Comparison of ENCODE assay signal across 1 cellular context in genomic region chr2:218398437-218399390, GRCh38.
TF ChIP-seq lines count a peak whose summit lies in the region.

No MANE protein-coding gene starts in this region.

TF ChIP-seq in HepG2, 621 proteins besides CTCF, POLR2A, EP300 and RAD21 (continued from another document and continues in another):
- TF ChIP-seq HOMEZ (CRISPR knock-in tag; IDR thresholded peaks at IDR 0.05; ENCODE audit: low read depth) (no peak), STAT5B (CRISPR knock-in tag; IDR thresholded peaks at IDR 0.05) (no peak), CHCHD3 (CRISPR knock-in tag; IDR thresholded peaks at IDR 0.05) (peak; percentile 43; the same call in 1 of the 2 replicates), ATRX (CRISPR knock-in tag; IDR thresholded peaks at IDR 0.05; ENCODE audit: borderline replicate concordance) (no peak), RFX3 (CRISPR knock-in tag; IDR thresholded peaks at IDR 0.05) (no peak), FOXA1 (IDR thresholded peaks at IDR 0.05) (no peak), FOXA1 (CRISPR knock-in tag; IDR thresholded peaks at IDR 0.05) (no peak), ZBTB7B (CRISPR knock-in tag; IDR thresholded peaks at IDR 0.05) (no peak; the same call in 1 of the 2 replicates), HMG20B (CRISPR knock-in tag; conservative IDR thresholded peaks at IDR 0.05) (no peak; the same call in 1 of the 2 replicates), ZKSCAN8 (CRISPR knock-in tag; IDR thresholded peaks at IDR 0.05; ENCODE audit: borderline replicate concordance) (no peak), ZNF567 (CRISPR knock-in tag; IDR thresholded peaks at IDR 0.05; ENCODE audit: borderline replicate concordance) (no peak), MLLT10 (CRISPR knock-in tag; IDR thresholded peaks at IDR 0.05) (no peak), SNAI1 (CRISPR knock-in tag; IDR thresholded peaks at IDR 0.05; ENCODE audit: borderline replicate concordance) (peak; percentile 67; the same call in 1 of the 2 replicates), UBTF (CRISPR knock-in tag; IDR thresholded peaks at IDR 0.05) (no peak; the same call in none of the 2 replicates), MEF2D (CRISPR knock-in tag; IDR thresholded peaks at IDR 0.05) (peak; percentile 57; the same call in 1 of the 2 replicates), ASH2L (IDR thresholded peaks at IDR 0.05; ENCODE audit: insufficient read length, low read depth, low read length) (no peak), HCFC1 (IDR thresholded peaks at IDR 0.05; ENCODE audit: low read depth, low read length) (no peak), ZNF24 (IDR thresholded peaks at IDR 0.05) (peak; percentile 12; the same call in 1 of the 2 replicates), ZNF543 (CRISPR knock-in tag; IDR thresholded peaks at IDR 0.05) (0 out of 2 replicates have a peak, but pooled peaks have one; percentile 51), YY1 (IDR thresholded peaks at IDR 0.05; ENCODE audit: insufficient read depth, insufficient replicate concordance, low read depth, low read length) (peak; percentile 55), ADNP (CRISPR knock-in tag; IDR thresholded peaks at IDR 0.05) (no peak), ZNF619 (CRISPR knock-in tag; IDR thresholded peaks at IDR 0.05) (no peak), MAFF (IDR thresholded peaks at IDR 0.05; ENCODE audit: low read depth, low read length) (no peak), JUND (CRISPR knock-in tag; IDR thresholded peaks at IDR 0.05) (no peak), ZNF18 (CRISPR knock-in tag; IDR thresholded peaks at IDR 0.05; ENCODE audit: insufficient replicate concordance) (peak; percentile 74), ZNF607 (CRISPR knock-in tag; IDR thresholded peaks at IDR 0.05; ENCODE audit: borderline replicate concordance) (0 out of 2 replicates have a peak, but pooled peaks have one; percentile 4), ZNF660 (CRISPR knock-in tag; IDR thresholded peaks at IDR 0.05; ENCODE audit: borderline replicate concordance, low read depth) (no peak), MAFK (conservative IDR thresholded peaks at IDR 0.05 in 1 of 2, IDR thresholded peaks at IDR 0.05 in 1 of 2; ENCODE audit: low read length in 2 of 2) (no peak), ZNF253 (CRISPR knock-in tag; IDR thresholded peaks at IDR 0.05; ENCODE audit: borderline replicate concordance) (no peak; the same call in 1 of the 2 replicates), ZFX (CRISPR knock-in tag; IDR thresholded peaks at IDR 0.05; ENCODE audit: low read depth) (peak; percentile 54; the same call in 1 of the 2 replicates), ZNF362 (CRISPR knock-in tag; IDR thresholded peaks at IDR 0.05; ENCODE audit: borderline replicate concordance) (no peak; the same call in 1 of the 2 replicates), REXO4 (CRISPR knock-in tag; IDR thresholded peaks at IDR 0.05; ENCODE audit: borderline replicate concordance) (no peak), AGO1 (IDR thresholded peaks at IDR 0.05; ENCODE audit: low read depth, low read length, poor library complexity, severe bottlenecking) (peak; percentile 93), GABPB1 (CRISPR knock-in tag; IDR thresholded peaks at IDR 0.05) (peak; percentile 41; the same call in 1 of the 2 replicates), MAFG (CRISPR knock-in tag; IDR thresholded peaks at IDR 0.05) (no peak), PLRG1 (conservative IDR thresholded peaks at IDR 0.05) (no peak), ELF3 (CRISPR knock-in tag; IDR thresholded peaks at IDR 0.05) (peak; percentile 27), JUNB (CRISPR knock-in tag; IDR thresholded peaks at IDR 0.05; ENCODE audit: borderline replicate concordance) (no peak), SP2 (CRISPR knock-in tag; IDR thresholded peaks at IDR 0.05) (no peak), ZBTB3 (CRISPR knock-in tag; IDR thresholded peaks at IDR 0.05; ENCODE audit: borderline replicate concordance, low read depth) (no peak; the same call in 1 of the 2 replicates), ZHX1 (CRISPR knock-in tag; IDR thresholded peaks at IDR 0.05; ENCODE audit: low read depth) (peak; percentile 70; the same call in 1 of the 2 replicates), SIX4 (CRISPR knock-in tag; IDR thresholded peaks at IDR 0.05) (no peak), ZNF557 (CRISPR knock-in tag; IDR thresholded peaks at IDR 0.05) (no peak), RFX5 (IDR thresholded peaks at IDR 0.05; ENCODE audit: low read depth, low read length) (no peak), PAWR (CRISPR knock-in tag; IDR thresholded peaks at IDR 0.05; ENCODE audit: borderline replicate concordance) (0 out of 2 replicates have a peak, but pooled peaks have one; percentile 76), ZNF615 (CRISPR knock-in tag; IDR thresholded peaks at IDR 0.05; ENCODE audit: borderline replicate concordance) (peak; percentile 68; the same call in 1 of the 2 replicates), CC2D1A (CRISPR knock-in tag; IDR thresholded peaks at IDR 0.05) (no peak), TBL1XR1 (IDR thresholded peaks at IDR 0.05; ENCODE audit: borderline replicate concordance, low read length, partially characterized antibody) (no peak), ZNF749 (CRISPR knock-in tag; IDR thresholded peaks at IDR 0.05; ENCODE audit: borderline replicate concordance) (no peak; the same call in 1 of the 2 replicates), AHR (CRISPR knock-in tag; IDR thresholded peaks at IDR 0.05) (no peak), SUZ12 (IDR thresholded peaks at IDR 0.05; ENCODE audit: low read depth, low read length) (no peak)
- TF ChIP-seq, protein P1, sequence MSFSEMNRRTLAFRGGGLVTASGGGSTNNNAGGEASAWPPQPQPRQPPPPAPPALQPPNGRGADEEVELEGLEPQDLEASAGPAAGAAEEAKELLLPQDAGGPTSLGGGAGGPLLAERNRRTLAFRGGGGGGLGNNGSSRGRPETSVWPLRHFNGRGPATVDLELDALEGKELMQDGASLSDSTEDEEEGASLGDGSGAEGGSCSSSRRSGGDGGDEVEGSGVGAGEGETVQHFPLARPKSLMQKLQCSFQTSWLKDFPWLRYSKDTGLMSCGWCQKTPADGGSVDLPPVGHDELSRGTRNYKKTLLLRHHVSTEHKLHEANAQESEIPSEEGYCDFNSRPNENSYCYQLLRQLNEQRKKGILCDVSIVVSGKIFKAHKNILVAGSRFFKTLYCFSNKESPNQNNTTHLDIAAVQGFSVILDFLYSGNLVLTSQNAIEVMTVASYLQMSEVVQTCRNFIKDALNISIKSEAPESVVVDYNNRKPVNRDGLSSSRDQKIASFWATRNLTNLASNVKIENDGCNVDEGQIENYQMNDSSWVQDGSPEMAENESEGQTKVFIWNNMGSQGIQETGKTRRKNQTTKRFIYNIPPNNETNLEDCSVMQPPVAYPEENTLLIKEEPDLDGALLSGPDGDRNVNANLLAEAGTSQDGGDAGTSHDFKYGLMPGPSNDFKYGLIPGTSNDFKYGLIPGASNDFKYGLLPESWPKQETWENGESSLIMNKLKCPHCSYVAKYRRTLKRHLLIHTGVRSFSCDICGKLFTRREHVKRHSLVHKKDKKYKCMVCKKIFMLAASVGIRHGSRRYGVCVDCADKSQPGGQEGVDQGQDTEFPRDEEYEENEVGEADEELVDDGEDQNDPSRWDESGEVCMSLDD (CRISPR knock-in tag; IDR thresholded peaks at IDR 0.05; ENCODE audit: borderline replicate concordance) = no peak
- TF ChIP-seq, protein P2, sequence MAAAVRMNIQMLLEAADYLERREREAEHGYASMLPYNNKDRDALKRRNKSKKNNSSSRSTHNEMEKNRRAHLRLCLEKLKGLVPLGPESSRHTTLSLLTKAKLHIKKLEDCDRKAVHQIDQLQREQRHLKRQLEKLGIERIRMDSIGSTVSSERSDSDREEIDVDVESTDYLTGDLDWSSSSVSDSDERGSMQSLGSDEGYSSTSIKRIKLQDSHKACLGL (CRISPR knock-in tag; IDR thresholded peaks at IDR 0.05) = no peak
- TF ChIP-seq, protein P3, sequence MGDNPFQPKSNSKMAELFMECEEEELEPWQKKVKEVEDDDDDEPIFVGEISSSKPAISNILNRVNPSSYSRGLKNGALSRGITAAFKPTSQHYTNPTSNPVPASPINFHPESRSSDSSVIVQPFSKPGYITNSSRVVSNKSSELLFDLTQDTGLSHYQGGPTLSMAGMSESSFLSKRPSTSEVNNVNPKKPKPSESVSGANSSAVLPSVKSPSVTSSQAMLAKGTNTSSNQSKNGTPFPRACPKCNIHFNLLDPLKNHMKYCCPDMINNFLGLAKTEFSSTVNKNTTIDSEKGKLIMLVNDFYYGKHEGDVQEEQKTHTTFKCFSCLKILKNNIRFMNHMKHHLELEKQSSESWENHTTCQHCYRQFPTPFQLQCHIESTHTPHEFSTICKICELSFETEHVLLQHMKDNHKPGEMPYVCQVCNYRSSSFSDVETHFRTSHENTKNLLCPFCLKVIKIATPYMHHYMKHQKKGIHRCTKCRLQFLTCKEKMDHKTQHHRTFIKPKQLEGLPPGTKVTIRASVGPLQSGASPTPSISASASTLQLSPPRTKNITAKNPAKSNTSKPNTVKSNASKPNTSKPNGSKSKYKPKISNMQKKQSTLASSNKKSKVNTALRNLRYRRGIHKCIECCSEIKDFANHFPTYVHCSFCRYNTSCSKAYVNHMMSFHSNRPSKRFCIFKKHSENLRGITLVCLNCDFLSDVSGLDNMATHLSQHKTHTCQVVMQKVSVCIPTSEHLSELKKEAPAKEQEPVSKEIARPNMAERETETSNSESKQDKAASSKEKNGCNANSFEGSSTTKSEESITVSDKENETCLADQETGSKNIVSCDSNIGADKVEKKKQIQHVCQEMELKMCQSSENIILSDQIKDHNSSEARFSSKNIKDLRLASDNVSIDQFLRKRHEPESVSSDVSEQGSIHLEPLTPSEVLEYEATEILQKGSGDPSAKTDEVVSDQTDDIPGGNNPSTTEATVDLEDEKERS (CRISPR knock-in tag; IDR thresholded peaks at IDR 0.05) = no peak
